In the genomic region with DNA sequence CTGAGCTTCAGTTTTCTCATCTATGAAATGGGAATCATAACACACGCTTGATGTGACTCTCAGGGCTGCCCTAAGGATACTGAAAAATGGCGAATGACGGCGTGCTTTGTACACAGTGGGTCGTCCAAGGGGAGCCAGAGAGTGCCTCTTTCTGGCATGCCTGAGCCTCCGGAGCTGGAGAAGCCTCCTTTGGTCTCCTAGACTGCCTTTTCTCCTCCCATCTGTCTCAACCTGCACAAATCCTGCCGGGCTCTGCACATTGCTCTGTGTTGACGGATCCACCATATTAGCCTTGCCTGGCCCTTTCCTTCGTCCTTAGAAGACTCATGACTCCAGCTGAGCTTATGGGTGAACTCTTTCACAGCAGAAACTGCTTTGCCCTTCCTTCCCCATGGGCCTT, we compare ENCODE assay signal across 1 cellular context.
TF ChIP-seq lines count a peak whose summit lies in the region.

No MANE protein-coding gene starts in this region.

TF ChIP-seq in GM23338, 12 proteins besides CTCF, POLR2A, EP300 and RAD21 (continued from another document):
- TF ChIP-seq, protein P1, sequence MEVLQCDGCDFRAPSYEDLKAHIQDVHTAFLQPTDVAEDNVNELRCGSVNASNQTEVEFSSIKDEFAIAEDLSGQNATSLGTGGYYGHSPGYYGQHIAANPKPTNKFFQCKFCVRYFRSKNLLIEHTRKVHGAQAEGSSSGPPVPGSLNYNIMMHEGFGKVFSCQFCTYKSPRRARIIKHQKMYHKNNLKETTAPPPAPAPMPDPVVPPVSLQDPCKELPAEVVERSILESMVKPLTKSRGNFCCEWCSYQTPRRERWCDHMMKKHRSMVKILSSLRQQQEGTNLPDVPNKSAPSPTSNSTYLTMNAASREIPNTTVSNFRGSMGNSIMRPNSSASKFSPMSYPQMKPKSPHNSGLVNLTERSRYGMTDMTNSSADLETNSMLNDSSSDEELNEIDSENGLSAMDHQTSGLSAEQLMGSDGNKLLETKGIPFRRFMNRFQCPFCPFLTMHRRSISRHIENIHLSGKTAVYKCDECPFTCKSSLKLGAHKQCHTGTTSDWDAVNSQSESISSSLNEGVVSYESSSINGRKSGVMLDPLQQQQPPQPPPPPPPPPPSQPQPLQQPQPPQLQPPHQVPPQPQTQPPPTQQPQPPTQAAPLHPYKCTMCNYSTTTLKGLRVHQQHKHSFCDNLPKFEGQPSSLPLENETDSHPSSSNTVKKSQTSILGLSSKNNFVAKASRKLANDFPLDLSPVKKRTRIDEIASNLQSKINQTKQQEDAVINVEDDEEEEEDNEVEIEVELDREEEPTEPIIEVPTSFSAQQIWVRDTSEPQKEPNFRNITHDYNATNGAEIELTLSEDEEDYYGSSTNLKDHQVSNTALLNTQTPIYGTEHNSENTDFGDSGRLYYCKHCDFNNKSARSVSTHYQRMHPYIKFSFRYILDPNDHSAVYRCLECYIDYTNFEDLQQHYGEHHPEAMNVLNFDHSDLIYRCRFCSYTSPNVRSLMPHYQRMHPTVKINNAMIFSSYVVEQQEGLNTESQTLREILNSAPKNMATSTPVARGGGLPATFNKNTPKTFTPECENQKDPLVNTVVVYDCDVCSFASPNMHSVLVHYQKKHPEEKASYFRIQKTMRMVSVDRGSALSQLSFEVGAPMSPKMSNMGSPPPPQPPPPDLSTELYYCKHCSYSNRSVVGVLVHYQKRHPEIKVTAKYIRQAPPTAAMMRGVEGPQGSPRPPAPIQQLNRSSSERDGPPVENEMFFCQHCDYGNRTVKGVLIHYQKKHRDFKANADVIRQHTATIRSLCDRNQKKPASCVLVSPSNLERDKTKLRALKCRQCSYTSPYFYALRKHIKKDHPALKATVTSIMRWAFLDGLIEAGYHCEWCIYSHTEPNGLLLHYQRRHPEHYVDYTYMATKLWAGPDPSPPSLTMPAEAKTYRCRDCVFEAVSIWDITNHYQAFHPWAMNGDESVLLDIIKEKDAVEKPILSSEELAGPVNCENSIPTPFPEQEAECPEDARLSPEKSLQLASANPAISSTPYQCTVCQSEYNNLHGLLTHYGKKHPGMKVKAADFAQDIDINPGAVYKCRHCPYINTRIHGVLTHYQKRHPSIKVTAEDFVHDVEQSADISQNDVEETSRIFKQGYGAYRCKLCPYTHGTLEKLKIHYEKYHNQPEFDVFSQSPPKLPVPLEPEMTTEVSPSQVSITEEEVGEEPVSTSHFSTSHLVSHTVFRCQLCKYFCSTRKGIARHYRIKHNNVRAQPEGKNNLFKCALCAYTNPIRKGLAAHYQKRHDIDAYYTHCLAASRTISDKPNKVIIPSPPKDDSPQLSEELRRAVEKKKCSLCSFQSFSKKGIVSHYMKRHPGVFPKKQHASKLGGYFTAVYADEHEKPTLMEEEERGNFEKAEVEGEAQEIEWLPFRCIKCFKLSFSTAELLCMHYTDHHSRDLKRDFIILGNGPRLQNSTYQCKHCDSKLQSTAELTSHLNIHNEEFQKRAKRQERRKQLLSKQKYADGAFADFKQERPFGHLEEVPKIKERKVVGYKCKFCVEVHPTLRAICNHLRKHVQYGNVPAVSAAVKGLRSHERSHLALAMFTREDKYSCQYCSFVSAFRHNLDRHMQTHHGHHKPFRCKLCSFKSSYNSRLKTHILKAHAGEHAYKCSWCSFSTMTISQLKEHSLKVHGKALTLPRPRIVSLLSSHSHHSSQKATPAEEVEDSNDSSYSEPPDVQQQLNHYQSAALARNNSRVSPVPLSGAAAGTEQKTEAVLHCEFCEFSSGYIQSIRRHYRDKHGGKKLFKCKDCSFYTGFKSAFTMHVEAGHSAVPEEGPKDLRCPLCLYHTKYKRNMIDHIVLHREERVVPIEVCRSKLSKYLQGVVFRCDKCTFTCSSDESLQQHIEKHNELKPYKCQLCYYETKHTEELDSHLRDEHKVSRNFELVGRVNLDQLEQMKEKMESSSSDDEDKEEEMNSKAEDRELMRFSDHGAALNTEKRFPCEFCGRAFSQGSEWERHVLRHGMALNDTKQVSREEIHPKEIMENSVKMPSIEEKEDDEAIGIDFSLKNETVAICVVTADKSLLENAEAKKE (CRISPR knock-in tag; IDR thresholded peaks at IDR 0.05) = no peak
- no peak for TF ChIP-seq NANOG (IDR thresholded peaks at IDR 0.05; ENCODE audit: borderline replicate concordance)
- TF ChIP-seq JUNB (IDR thresholded peaks at IDR 0.05; ENCODE audit: unreplicated experiment) = no peak
- TF ChIP-seq EZH2phosphoT487 (IDR thresholded peaks at IDR 0.05; ENCODE audit: unreplicated experiment) = no peak
- no peak for TF ChIP-seq ZNF114 (CRISPR knock-in tag; IDR thresholded peaks at IDR 0.05)
